In genomic region chr2:42568431-42569115, GRCh38 we compare ENCODE assay signal across 8 cellular contexts. TPM values are rescaled to one million over a fixed set of nuclear protein-coding genes. Genes with fewer than 3 reads are reported as not detected.
A peak's percentile ranks its signal among the peaks of the same experiment; 100 is the strongest.
DNase-seq lines count a peak whose midpoint lies in the region; ATAC-seq, FAIRE-seq and TF ChIP-seq lines count a peak whose summit lies in the region.

TSS of gene MTA3 (plus strand) at chr2:42568632. CDS start at chr2:42568746, 114 bp downstream.

- H3K9ac ChIP-seq in kidney (ENCODE audit: low read length in 2 of 2) = peak within 1 kb of the TSS; percentile 30 to 72

- no peaks in the 10 kb centered on the region for H3K9me3 ChIP-seq in kidney (ENCODE audit: control insufficient read depth in 1 of 2, low read length in 2 of 2)

- peak within 1 kb of the TSS; percentile 80 to 82 for H3K4me3 ChIP-seq in cardiac fibroblast (replicated peaks in 1 of 2; ENCODE audit: low read depth in 2 of 2, low read length in 2 of 2)
- H3K4me3 ChIP-seq in kidney (ENCODE audit: low read length in 2 of 2) = peak within 1 kb of the TSS; percentile 68 to 72

- peaks cover 0 to 3% of the 10 kb centered on the region in 2 donors for H3K36me3 ChIP-seq in kidney (ENCODE audit: control insufficient read depth in 1 of 2, insufficient read depth in 2 of 2, low read length in 2 of 2)

- ATAC-seq in WTC11 = peak; percentile 45

- peak within 1 kb of the TSS; percentile 63 to 72 for H3K27ac ChIP-seq in kidney (ENCODE audit: low read depth in 2 of 2, low read length in 2 of 2)

- no peak for FAIRE-seq in kidney (lab: Jason Lieb, UNC)
- no peak for FAIRE-seq in RCC 7860 (lab: Jason Lieb, UNC)

- H3K9me3 Mint-ChIP-seq in IgD-negative memory B cell (no peaks in the 10 kb centered on the region), WTC11 (no peaks in the 10 kb centered on the region)

- CTCF ChIA-PET in WTC11 (lab: Charles Lee) = interaction anchor here (1.1 kb wide), 1 partner anchor 70 kb away, joined by 3 read pairs; no protein-coding TSS in a partner anchor

- H3K4me1 Mint-ChIP-seq in IgD-negative memory B cell (peaks cover 26 to 35% (median 29%) of the 10 kb centered on the region in 3 donors), WTC11 (peaks cover 42% of the 10 kb centered on the region)

- intact Hi-C loops in kidney (cut with DNase I) = no loop called here

- DNase-seq in SHP77 (lab: John Stamatoyannopoulos, UW) = peak; percentile 10 to 35
- no peak for DNase-seq in SHP77 treated with DMSO at 0.1 percent for 48 hours (lab: John Stamatoyannopoulos, UW)
- DNase-seq in WTC11 (ENCODE audit: low spot score) = peak; percentile 81
- peak; percentile 22 to 58 for DNase-seq in cardiac fibroblast (ENCODE audit: low read depth in 2 of 2)
- peak; percentile 89 for DNase-seq in kidney
- DNase-seq in stimulated activated CD4-positive, alpha-beta T cell treated with anti-CD3 and anti-CD28 coated beads, Interleukin-15, amount 100 ng/mL, for 1 hour (ENCODE audit: low read depth in 1 of 2, low spot score in 1 of 2) = peak; percentile 44 to 54
- DNase-seq in RCC 7860 (ENCODE audit: low spot score) = no peak

- H3K36me3 Mint-ChIP-seq in IgD-negative memory B cell = no peaks in the 10 kb centered on the region
- peaks cover 31% of the 10 kb centered on the region for H3K36me3 Mint-ChIP-seq in WTC11

- TF ChIP-seq CTCF in WTC11 (IDR thresholded peaks at IDR 0.05) (no peak), cardiac fibroblast (IDR thresholded peaks at IDR 0.05; ENCODE audit: low read depth, low read length) (no peak), kidney (IDR thresholded peaks at IDR 0.05; ENCODE audit: borderline replicate concordance, extremely low read depth, insufficient read depth) (no peak)

- POLR2A ChIA-PET in WTC11 (lab: Charles Lee) = interaction anchor here (0.6 to 1.3 kb wide), 2 partner anchors 9 to 75 kb away, joined by 3 read pairs; partner anchors contain the start of gene KCNG3

- H3K4me3 Mint-ChIP-seq in IgD-negative memory B cell = peak within 1 kb of the TSS; percentile 83 to 96 (median 92)
- H3K4me3 Mint-ChIP-seq in WTC11 = peak within 1 kb of the TSS; percentile 98

- H3K27me3 Mint-ChIP-seq in IgD-negative memory B cell (no peaks in the 10 kb centered on the region), WTC11 (ENCODE audit: low read depth) (no peaks in the 10 kb centered on the region)

- H3K27ac Mint-ChIP-seq in IgD-negative memory B cell (peak within 1 kb of the TSS; percentile 92 to 97 (median 93)), WTC11 (peak within 1 kb of the TSS; percentile 99)

- H3K4me1 ChIP-seq in kidney (ENCODE audit: control insufficient read depth in 1 of 2, insufficient read depth in 1 of 2, low read depth in 1 of 2, low read length in 2 of 2) = peaks cover 3% of the 10 kb centered on the region in 2 donors

TF ChIP-seq in WTC11, 78 proteins besides CTCF, POLR2A, EP300 and RAD21 (continues in another document):
- TF ChIP-seq, protein P1, sequence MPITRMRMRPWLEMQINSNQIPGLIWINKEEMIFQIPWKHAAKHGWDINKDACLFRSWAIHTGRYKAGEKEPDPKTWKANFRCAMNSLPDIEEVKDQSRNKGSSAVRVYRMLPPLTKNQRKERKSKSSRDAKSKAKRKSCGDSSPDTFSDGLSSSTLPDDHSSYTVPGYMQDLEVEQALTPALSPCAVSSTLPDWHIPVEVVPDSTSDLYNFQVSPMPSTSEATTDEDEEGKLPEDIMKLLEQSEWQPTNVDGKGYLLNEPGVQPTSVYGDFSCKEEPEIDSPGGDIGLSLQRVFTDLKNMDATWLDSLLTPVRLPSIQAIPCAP (CRISPR knock-in tag; IDR thresholded peaks at IDR 0.05) = no peak
- no peak for TF ChIP-seq ZNF121 (CRISPR knock-in tag; IDR thresholded peaks at IDR 0.05)
- TF ChIP-seq HMGXB4 (CRISPR knock-in tag; IDR thresholded peaks at IDR 0.05) = no peak
- 0 out of 2 replicates have a peak, but pooled peaks have one; percentile 26 for TF ChIP-seq NFYB (CRISPR knock-in tag; conservative IDR thresholded peaks at IDR 0.05; ENCODE audit: low read depth)
- TF ChIP-seq USF1 (CRISPR knock-in tag; IDR thresholded peaks at IDR 0.05) = no peak
- TF ChIP-seq MXD4 (CRISPR knock-in tag; IDR thresholded peaks at IDR 0.05; ENCODE audit: borderline replicate concordance) = no peak
- no peak for TF ChIP-seq NR2C2 (CRISPR knock-in tag; IDR thresholded peaks at IDR 0.05)
- no peak for TF ChIP-seq SMAD3 (CRISPR knock-in tag; IDR thresholded peaks at IDR 0.05; ENCODE audit: borderline replicate concordance)
- TF ChIP-seq HMGA2 (CRISPR knock-in tag; IDR thresholded peaks at IDR 0.05) = no peak
- 0 out of 2 replicates have a peak, but pooled peaks have one; percentile 38 for TF ChIP-seq ZNF219 (CRISPR knock-in tag; IDR thresholded peaks at IDR 0.05; ENCODE audit: borderline replicate concordance)
- TF ChIP-seq ELF4 (CRISPR knock-in tag; IDR thresholded peaks at IDR 0.05; ENCODE audit: low read depth) = no peak
- TF ChIP-seq ZNF423 (CRISPR knock-in tag; IDR thresholded peaks at IDR 0.05) = no peak
- TF ChIP-seq ZNF671 (CRISPR knock-in tag; IDR thresholded peaks at IDR 0.05) = no peak
- no peak for TF ChIP-seq NR1H2 (CRISPR knock-in tag; IDR thresholded peaks at IDR 0.05)
- TF ChIP-seq ATF3 (CRISPR knock-in tag; conservative IDR thresholded peaks at IDR 0.05) = no peak
- no peak for TF ChIP-seq GRHL2 (CRISPR knock-in tag; IDR thresholded peaks at IDR 0.05; ENCODE audit: insufficient replicate concordance, severe bottlenecking)
- TF ChIP-seq TP53 (CRISPR knock-in tag; IDR thresholded peaks at IDR 0.05) = no peak
- TF ChIP-seq, protein P2, sequence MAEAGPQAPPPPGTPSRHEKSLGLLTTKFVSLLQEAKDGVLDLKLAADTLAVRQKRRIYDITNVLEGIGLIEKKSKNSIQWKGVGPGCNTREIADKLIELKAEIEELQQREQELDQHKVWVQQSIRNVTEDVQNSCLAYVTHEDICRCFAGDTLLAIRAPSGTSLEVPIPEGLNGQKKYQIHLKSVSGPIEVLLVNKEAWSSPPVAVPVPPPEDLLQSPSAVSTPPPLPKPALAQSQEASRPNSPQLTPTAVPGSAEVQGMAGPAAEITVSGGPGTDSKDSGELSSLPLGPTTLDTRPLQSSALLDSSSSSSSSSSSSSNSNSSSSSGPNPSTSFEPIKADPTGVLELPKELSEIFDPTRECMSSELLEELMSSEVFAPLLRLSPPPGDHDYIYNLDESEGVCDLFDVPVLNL (CRISPR knock-in tag; IDR thresholded peaks at IDR 0.05; ENCODE audit: borderline replicate concordance, low read depth) = no peak
- TF ChIP-seq KAT7 (CRISPR knock-in tag; IDR thresholded peaks at IDR 0.05; ENCODE audit: borderline replicate concordance) = no peak
- TF ChIP-seq, protein P3, sequence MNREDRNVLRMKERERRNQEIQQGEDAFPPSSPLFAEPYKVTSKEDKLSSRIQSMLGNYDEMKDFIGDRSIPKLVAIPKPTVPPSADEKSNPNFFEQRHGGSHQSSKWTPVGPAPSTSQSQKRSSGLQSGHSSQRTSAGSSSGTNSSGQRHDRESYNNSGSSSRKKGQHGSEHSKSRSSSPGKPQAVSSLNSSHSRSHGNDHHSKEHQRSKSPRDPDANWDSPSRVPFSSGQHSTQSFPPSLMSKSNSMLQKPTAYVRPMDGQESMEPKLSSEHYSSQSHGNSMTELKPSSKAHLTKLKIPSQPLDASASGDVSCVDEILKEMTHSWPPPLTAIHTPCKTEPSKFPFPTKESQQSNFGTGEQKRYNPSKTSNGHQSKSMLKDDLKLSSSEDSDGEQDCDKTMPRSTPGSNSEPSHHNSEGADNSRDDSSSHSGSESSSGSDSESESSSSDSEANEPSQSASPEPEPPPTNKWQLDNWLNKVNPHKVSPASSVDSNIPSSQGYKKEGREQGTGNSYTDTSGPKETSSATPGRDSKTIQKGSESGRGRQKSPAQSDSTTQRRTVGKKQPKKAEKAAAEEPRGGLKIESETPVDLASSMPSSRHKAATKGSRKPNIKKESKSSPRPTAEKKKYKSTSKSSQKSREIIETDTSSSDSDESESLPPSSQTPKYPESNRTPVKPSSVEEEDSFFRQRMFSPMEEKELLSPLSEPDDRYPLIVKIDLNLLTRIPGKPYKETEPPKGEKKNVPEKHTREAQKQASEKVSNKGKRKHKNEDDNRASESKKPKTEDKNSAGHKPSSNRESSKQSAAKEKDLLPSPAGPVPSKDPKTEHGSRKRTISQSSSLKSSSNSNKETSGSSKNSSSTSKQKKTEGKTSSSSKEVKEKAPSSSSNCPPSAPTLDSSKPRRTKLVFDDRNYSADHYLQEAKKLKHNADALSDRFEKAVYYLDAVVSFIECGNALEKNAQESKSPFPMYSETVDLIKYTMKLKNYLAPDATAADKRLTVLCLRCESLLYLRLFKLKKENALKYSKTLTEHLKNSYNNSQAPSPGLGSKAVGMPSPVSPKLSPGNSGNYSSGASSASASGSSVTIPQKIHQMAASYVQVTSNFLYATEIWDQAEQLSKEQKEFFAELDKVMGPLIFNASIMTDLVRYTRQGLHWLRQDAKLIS (CRISPR knock-in tag; IDR thresholded peaks at IDR 0.05; ENCODE audit: borderline replicate concordance) = no peak

RNA-seq across cellular contexts. Expression of gene MTA3, which starts in this region (rescaled TPM):
- 8.8 TPM for polyA plus RNA-seq in IgD-negative memory B cell
- 153 to 173 TPM (median 157 TPM) in 3 replicates for total RNA-seq in WTC11 (2021)
- total RNA-seq in kidney = 35.2 TPM
- polyA plus RNA-seq in kidney (ENCODE audit: insufficient read depth, low read depth, low replicate concordance) = 27.7 TPM

Comparison
In these comparisons a context has a peak if more than half of its experiments do, and no peak if none do; other contexts are left out.
1. DNase-seq: peak in SHP77 (2 of 2), WTC11 (single experiment), cardiac fibroblast (2 of 2), kidney (single experiment) and stimulated activated CD4-positive, alpha-beta T cell treated with anti-CD3 and anti-CD28 coated beads, Interleukin-15, amount 100 ng/mL, for 1 hour (2 of 2); none in SHP77 treated with DMSO at 0.1 percent for 48 hours (single experiment) and RCC 7860 (single experiment).